Comparison of ENCODE assay signal across 35 cellular contexts in genomic region chr1:928825-929661, GRCh38. TPM values are rescaled to one million over a fixed set of nuclear protein-coding genes. Genes with fewer than 3 reads are reported as not detected.
DNase-seq lines count a peak whose midpoint lies in the region; ATAC-seq, FAIRE-seq and TF ChIP-seq lines count a peak whose summit lies in the region.
"Had no signal": no experiment of that assay in that cellular context is flagged by ENCODE, and none has a peak within 500 bp of the region (broad histone marks: within the 10 kb centered on the region; RNA-seq: fewer than 3 reads in every experiment).

No MANE protein-coding gene starts in this region.

- no peak overlapping the region for H3K27ac ChIP-seq in HepG2 (ENCODE audit: extremely low read length, insufficient read depth, low read length)
- H3K27ac ChIP-seq in right lobe of liver = no peak overlapping the region
- peak overlapping the region; percentile 8; the same call in 1 of the 2 replicates for H3K27ac ChIP-seq in VCaP
- H3K27ac ChIP-seq in gastrocnemius medialis = no peak overlapping the region
- H3K27ac ChIP-seq: esophagus squamous epithelium, foreskin keratinocyte, heart left ventricle, PC-9, right atrium auricular region, thoracic aorta had no signal

- no peak overlapping the region for H2AFZ ChIP-seq in HepG2 (ENCODE audit: low read length)
- H2AFZ ChIP-seq: PC-9 had no signal

- BruUV-seq in HepG2 (replicated peaks; lab: Mats Ljungman, UMichigan) = no TSS peak

- TF ChIP-seq POLR2A in HepG2 (IDR thresholded peaks at IDR 0.05; ENCODE audit: insufficient read depth in 1 of 2, low read depth in 2 of 2, low read length in 2 of 2) (no peak), right lobe of liver (IDR thresholded peaks at IDR 0.05) (no peak), gastrocnemius medialis (IDR thresholded peaks at IDR 0.05) (no peak)

- DNase-seq in HepG2 (ENCODE audit: low spot score) = no peak
- no peak for DNase-seq in right lobe of liver
- no peak for DNase-seq in Right ventricle myocardium inferior (ENCODE audit: missing footprints)
- DNase-seq in gastrocnemius medialis = no peak
- DNase-seq: activated CD4-positive, alpha-beta T cell treated with anti-CD3 and anti-CD28 coated beads for 4 hours; activated CD8-positive, alpha-beta T cell treated with anti-CD3 and anti-CD28 coated beads, Interleukin-2, amount 10 ng/mL, durations not matched to agents 7 days and 5 days; AML-193; amniotic stem cell; CD4-positive, alpha-beta T cell; esophagus squamous epithelium; foreskin keratinocyte; GOT3; heart left ventricle; left ventricle myocardium superior; mesendoderm; NCI-H2081 treated with DMSO at 0.1 percent for 48 hours; NCI-H2227 treated with DMSO at 0.1 percent for 48 hours; NCI-H526 treated with DMSO at 0.1 percent for 48 hours; NK-92 treated with Interleukin-12 subunit alpha and Interleukin-12 subunit beta, amount 100 ng/mL, for 24 hours; PC-9; posterior cingulate gyrus; Right ventricle myocardium superior; stimulated activated CD4-positive, alpha-beta T cell treated with anti-CD3 and anti-CD28 coated beads, Interleukin-1b, Interleukin-23, amount 100 ng/mL, for 48 hours had no signal

- CTCF ChIA-PET in HepG2 (lab: Yijun Ruan, JAX; ENCODE audit: low intra/inter-chr PET ratio, low total read pairs) = no interaction called here

- H3K9me3 ChIP-seq in HepG2 (ENCODE audit: low read length) (no peaks in the 10 kb centered on the region), right lobe of liver (no peaks in the 10 kb centered on the region), gastrocnemius medialis (no peaks in the 10 kb centered on the region)
- H3K9me3 ChIP-seq: A549, esophagus squamous epithelium, heart left ventricle, right atrium auricular region, thoracic aorta had no signal

- H3K4me1 ChIP-seq in HepG2 (ENCODE audit: insufficient read depth, low read length) (no peaks in the 10 kb centered on the region), right lobe of liver (peaks cover 0 to 10% (median 0%) of the 10 kb centered on the region in 4 donors), gastrocnemius medialis (peaks cover 4 to 13% of the 10 kb centered on the region in 2 donors)
- H3K4me1 ChIP-seq: foreskin keratinocyte had no signal

- no peak for TF ChIP-seq CTCF in HepG2 (CRISPR knock-in tag; IDR thresholded peaks at IDR 0.05)
- TF ChIP-seq CTCF in right lobe of liver (IDR thresholded peaks at IDR 0.05) = no peak
- no peak for TF ChIP-seq CTCF in VCaP (conservative IDR thresholded peaks at IDR 0.05)
- TF ChIP-seq CTCF in gastrocnemius medialis (IDR thresholded peaks at IDR 0.05 in 4 of 5, conservative IDR thresholded peaks at IDR 0.05 in 1 of 5) = no peak

- peak; percentile 23 for ATAC-seq in HepG2
- ATAC-seq in right lobe of liver = no peak
- ATAC-seq in GM21447 (IDR thresholded peaks at IDR 0.05; ENCODE audit: unreplicated experiment) = no peak
- no peak for ATAC-seq in Right ventricle myocardium inferior
- no peak for ATAC-seq in gastrocnemius medialis
- ATAC-seq: A549; activated CD8-positive, alpha-beta T cell treated with anti-CD3 and anti-CD28 coated beads, Interleukin-2, amount 10 ng/mL, durations not matched to agents 7 days and 5 days; activated T-helper 17 cell treated with anti-CD3 and anti-CD28 coated beads, Interleukin-2, amount 50 U/mL, for 72 hours; foreskin keratinocyte; heart left ventricle; left ventricle myocardium superior had no signal

- no peak overlapping the region; a peak in 1 of 6 replicates for H3K4me3 ChIP-seq in HepG2 (replicated peaks in 1 of 3; ENCODE audit: insufficient read depth in 1 of 3, low read depth in 2 of 3, low read length in 3 of 3)
- H3K4me3 ChIP-seq in right lobe of liver = no peak overlapping the region
- H3K4me3 ChIP-seq in gastrocnemius medialis = no peak overlapping the region
- H3K4me3 ChIP-seq: A549, esophagus squamous epithelium, heart left ventricle, PC-9, right atrium auricular region, thoracic aorta had no signal

- FAIRE-seq in HepG2 (lab: Jason Lieb, UNC) = no peak
- FAIRE-seq: A549, D721Med, keratinocyte, urothelium cell line had no signal

- in situ Hi-C loops in HepG2 (cut with HindIII; ENCODE audit: extremely low pct_ligation_motif_present, low pct_unique_long_range_greater_than_20kb) = no loop called here
- in situ Hi-C loops in gastrocnemius medialis (cut with MboI; ENCODE audit: low sequenced_read_pairs in 4 of 4) = no loop called here

- no peak overlapping the region for H3K9ac ChIP-seq in HepG2 (ENCODE audit: insufficient read depth, low read depth, low read length)

- H3K36me3 ChIP-seq in HepG2 (replicated peaks in 1 of 2; ENCODE audit: control insufficient read depth in 1 of 2, insufficient read depth in 2 of 2, low read length in 2 of 2) (no peaks in the 10 kb centered on the region), right lobe of liver (no peaks in the 10 kb centered on the region), gastrocnemius medialis (no peaks in the 10 kb centered on the region)
- H3K36me3 ChIP-seq: esophagus squamous epithelium, heart left ventricle, right atrium auricular region, thoracic aorta had no signal

- intact Hi-C loops in HepG2 (cut with micrococcal nuclease; ENCODE audit: unreplicated experiment) = no loop called here
- intact Hi-C loops in right lobe of liver (cut with DNase I) = no loop called here
- intact Hi-C loops in Right ventricle myocardium inferior (cut with DNase I) = no loop called here
- intact Hi-C loops in gastrocnemius medialis (cut with DNase I; ENCODE audit: low total_unique reads) = no loop called here

- TF ChIP-seq EP300 in HepG2 (IDR thresholded peaks at IDR 0.05; ENCODE audit: low read depth in 2 of 2, low read length in 2 of 2) (no peak), HepG2 (CRISPR knock-in tag; IDR thresholded peaks at IDR 0.05; ENCODE audit: borderline replicate concordance) (no peak)

- WGBS in HepG2 (ENCODE audit: low lambda C conversion rate) = 13% methylated on average over 27 of the region's 40 CpGs
- WGBS in right lobe of liver (ENCODE audit: insufficient coverage, low coverage, low lambda C conversion rate, missing lambda C conversion rate) = 63% methylated on average over 6 of the region's 40 CpGs

- POLR2A ChIA-PET in HepG2 (lab: Yijun Ruan, JAX) = no interaction called here

- 0 out of 2 replicates have a peak, but pooled peaks cover 3% of the 10 kb centered on the region for H4K20me1 ChIP-seq in HepG2 (ENCODE audit: insufficient read depth, low read length)

- no peak overlapping the region for H3K4me2 ChIP-seq in HepG2 (ENCODE audit: low read depth, low read length)
- H3K4me2 ChIP-seq: A549, PC-9 had no signal

- TF ChIP-seq RAD21 in HepG2 (CRISPR knock-in tag; IDR thresholded peaks at IDR 0.05) = no peak

- H3K27me3 ChIP-seq in HepG2 (ENCODE audit: control insufficient read depth in 1 of 2, insufficient read depth in 2 of 2, low read length in 2 of 2) (peaks cover 35 to 88% of the 10 kb centered on the region in 2 experiments), right lobe of liver (peaks cover 0 to 3% of the 10 kb centered on the region in 2 donors), gastrocnemius medialis (peaks cover 46 to 64% (median 56%) of the 10 kb centered on the region in 3 donors)
- H3K27me3 ChIP-seq: right atrium auricular region had no signal

- H3K79me2 ChIP-seq in HepG2 (ENCODE audit: insufficient read depth, low read length) = no peaks in the 10 kb centered on the region

RNA-seq across cellular contexts. Expression of gene SAMD11, which starts 5.3 kb away (rescaled TPM):
- 0.11 TPM in 1 of 2 replicates, not detected in the other for total RNA-seq in HepG2 (2016; rRNA removed; fragmentation: Illumina TruSeq; extraction: Trizol)
- not detected in 2 replicates for total RNA-seq in HepG2 (2016; cell fraction: cytosol; rRNA removed; fragmentation: Illumina TruSeq; extraction: Trizol; ENCODE audit: low read depth)
- total RNA-seq in HepG2 (2016; cell fraction: insoluble cytoplasmic fraction; rRNA removed; fragmentation: Illumina TruSeq; extraction: Trizol) = 0.13 TPM in 1 of 2 replicates, not detected in the other
- total RNA-seq in HepG2 (2016; cell fraction: membrane; rRNA removed; fragmentation: Illumina TruSeq; extraction: Trizol) = not detected in 2 replicates
- total RNA-seq in HepG2 (2016; cell fraction: nucleus; rRNA removed; fragmentation: Illumina TruSeq; extraction: Trizol) = not detected in 2 replicates
- polyA plus RNA-seq in HepG2 (2011; rRNA removed) = 0.09 TPM in 1 of 2 replicates, not detected in the other
- polyA plus RNA-seq in HepG2 (2011; cell fraction: cytosol; rRNA removed) = 0.09 and 0.24 TPM in 2 replicates
- polyA plus RNA-seq in HepG2 (2011; cell fraction: nucleus; rRNA removed) = 0.10 and 0.37 TPM in 2 replicates
- not detected in 2 replicates for polyA plus RNA-seq in HepG2 (2012)
- not detected in 2 replicates for polyA plus RNA-seq in HepG2 (2016; cell fraction: cytosol; fragmentation: Illumina TruSeq; extraction: Trizol; ENCODE audit: low read depth)
- not detected in 2 replicates for polyA plus RNA-seq in HepG2 (2016; cell fraction: insoluble cytoplasmic fraction; fragmentation: Illumina TruSeq; extraction: Trizol; ENCODE audit: low read depth)
- polyA plus RNA-seq in HepG2 (2016; cell fraction: membrane; fragmentation: Illumina TruSeq; extraction: Trizol; ENCODE audit: low read depth) = not detected in 2 replicates
- not detected in 2 replicates for polyA plus RNA-seq in HepG2 (2016; cell fraction: nucleus; fragmentation: Illumina TruSeq; extraction: Trizol; ENCODE audit: insufficient read depth, low read depth)
- polyA minus RNA-seq in HepG2 (2011; rRNA and poly(A)+ RNA removed; ENCODE audit: low replicate concordance) = 19.7 TPM in 1 of 2 replicates, not detected in the other
- polyA minus RNA-seq in HepG2 (2011; cell fraction: cytosol; rRNA and poly(A)+ RNA removed) = 0.99 and 1.4 TPM in 2 replicates
- 1.2 TPM in 1 of 2 replicates, not detected in the other for polyA minus RNA-seq in HepG2 (2011; cell fraction: nucleus; rRNA and poly(A)+ RNA removed)
- 1 to 10 TPM; 2.1 to 4.3 (median 3.7) TPM for total RNA-seq in right lobe of liver
- 1.7 TPM for total RNA-seq in Right ventricle myocardium inferior
- total RNA-seq in gastrocnemius medialis = under 1 TPM in 2 of 4 donors, not detected in 2; 0.17 to 0.38 TPM
- total RNA-seq: activated CD8-positive, alpha-beta T cell treated with anti-CD3 and anti-CD28 coated beads, Interleukin-2, amount 10 ng/mL, durations not matched to agents 7 days and 5 days; activated T-helper 17 cell treated with anti-CD3 and anti-CD28 coated beads, Interleukin-2, amount 50 U/mL, for 72 hours; CD4-positive, alpha-beta T cell; foreskin keratinocyte had no signal
- polyA plus RNA-seq: keratinocyte had no signal

RNA-seq across cellular contexts. Expression of gene NOC2L, which starts 30.0 kb away (rescaled TPM):
- total RNA-seq in HepG2 (2016; rRNA removed; fragmentation: Illumina TruSeq; extraction: Trizol) = 91.6 and 103 TPM in 2 replicates
- 14.1 and 16.1 TPM in 2 replicates for total RNA-seq in HepG2 (2016; cell fraction: cytosol; rRNA removed; fragmentation: Illumina TruSeq; extraction: Trizol; ENCODE audit: low read depth)
- total RNA-seq in HepG2 (2016; cell fraction: insoluble cytoplasmic fraction; rRNA removed; fragmentation: Illumina TruSeq; extraction: Trizol) = 81.2 and 109 TPM in 2 replicates
- total RNA-seq in HepG2 (2016; cell fraction: membrane; rRNA removed; fragmentation: Illumina TruSeq; extraction: Trizol) = 22.9 and 27.1 TPM in 2 replicates
- total RNA-seq in HepG2 (2016; cell fraction: nucleus; rRNA removed; fragmentation: Illumina TruSeq; extraction: Trizol) = 53.2 and 63.8 TPM in 2 replicates
- 32.0 and 40.5 TPM in 2 replicates for polyA plus RNA-seq in HepG2 (2011; rRNA removed)
- 33.6 and 44.6 TPM in 2 replicates for polyA plus RNA-seq in HepG2 (2011; cell fraction: cytosol; rRNA removed)
- polyA plus RNA-seq in HepG2 (2011; cell fraction: nucleus; rRNA removed) = 85.2 and 96.0 TPM in 2 replicates
- 41.8 and 44.3 TPM in 2 replicates for polyA plus RNA-seq in HepG2 (2012)
- polyA plus RNA-seq in HepG2 (2016; cell fraction: cytosol; fragmentation: Illumina TruSeq; extraction: Trizol; ENCODE audit: low read depth) = 5.1 and 6.4 TPM in 2 replicates
- polyA plus RNA-seq in HepG2 (2016; cell fraction: insoluble cytoplasmic fraction; fragmentation: Illumina TruSeq; extraction: Trizol; ENCODE audit: low read depth) = 69.1 and 81.1 TPM in 2 replicates
- 9.8 and 11.1 TPM in 2 replicates for polyA plus RNA-seq in HepG2 (2016; cell fraction: membrane; fragmentation: Illumina TruSeq; extraction: Trizol; ENCODE audit: low read depth)
- 108 and 110 TPM in 2 replicates for polyA plus RNA-seq in HepG2 (2016; cell fraction: nucleus; fragmentation: Illumina TruSeq; extraction: Trizol; ENCODE audit: insufficient read depth, low read depth)
- 118 and 166 TPM in 2 replicates for polyA minus RNA-seq in HepG2 (2011; rRNA and poly(A)+ RNA removed; ENCODE audit: low replicate concordance)
- 43.1 and 44.0 TPM in 2 replicates for polyA minus RNA-seq in HepG2 (2011; cell fraction: cytosol; rRNA and poly(A)+ RNA removed)
- 18.8 and 20.1 TPM in 2 replicates for polyA minus RNA-seq in HepG2 (2011; cell fraction: nucleus; rRNA and poly(A)+ RNA removed)
- 10 to 100 TPM; 28.9 to 36.8 (median 30.2) TPM for total RNA-seq in right lobe of liver
- 41.7 TPM for total RNA-seq in Right ventricle myocardium inferior
- 100 to 1,000 TPM in 1 of 4 donors, 10 to 100 TPM in 3; 47.4 to 115 (median 74.2) TPM for total RNA-seq in gastrocnemius medialis

RNA-seq across cellular contexts. Expression of gene KLHL17, which starts 31.3 kb away (rescaled TPM):
- total RNA-seq in HepG2 (2016; rRNA removed; fragmentation: Illumina TruSeq; extraction: Trizol) (2.8 and 9.3 TPM in 2 replicates), right lobe of liver (1 to 10 TPM; 1.9 to 6.7 (median 4.3) TPM), Right ventricle myocardium inferior (7.0 TPM), gastrocnemius medialis (1 to 10 TPM; 1.3 to 5.7 (median 2.3) TPM)
- 4.5 and 5.0 TPM in 2 replicates for total RNA-seq in HepG2 (2016; cell fraction: cytosol; rRNA removed; fragmentation: Illumina TruSeq; extraction: Trizol; ENCODE audit: low read depth)
- total RNA-seq in HepG2 (2016; cell fraction: insoluble cytoplasmic fraction; rRNA removed; fragmentation: Illumina TruSeq; extraction: Trizol) = 2.4 and 10.3 TPM in 2 replicates
- 2.6 and 2.8 TPM in 2 replicates for total RNA-seq in HepG2 (2016; cell fraction: membrane; rRNA removed; fragmentation: Illumina TruSeq; extraction: Trizol)
- total RNA-seq in HepG2 (2016; cell fraction: nucleus; rRNA removed; fragmentation: Illumina TruSeq; extraction: Trizol) = 14.8 and 15.9 TPM in 2 replicates
- 24.7 and 31.4 TPM in 2 replicates for polyA plus RNA-seq in HepG2 (2011; rRNA removed)
- 6.8 and 12.3 TPM in 2 replicates for polyA plus RNA-seq in HepG2 (2011; cell fraction: cytosol; rRNA removed)
- polyA plus RNA-seq in HepG2 (2011; cell fraction: nucleus; rRNA removed) = 590 and 778 TPM in 2 replicates
- polyA plus RNA-seq in HepG2 (2012) = 11.7 and 19.1 TPM in 2 replicates
- 1.1 and 1.3 TPM in 2 replicates for polyA plus RNA-seq in HepG2 (2016; cell fraction: cytosol; fragmentation: Illumina TruSeq; extraction: Trizol; ENCODE audit: low read depth)
- 3.4 and 3.7 TPM in 2 replicates for polyA plus RNA-seq in HepG2 (2016; cell fraction: insoluble cytoplasmic fraction; fragmentation: Illumina TruSeq; extraction: Trizol; ENCODE audit: low read depth)
- 1.9 and 2.4 TPM in 2 replicates for polyA plus RNA-seq in HepG2 (2016; cell fraction: membrane; fragmentation: Illumina TruSeq; extraction: Trizol; ENCODE audit: low read depth)
- polyA plus RNA-seq in HepG2 (2016; cell fraction: nucleus; fragmentation: Illumina TruSeq; extraction: Trizol; ENCODE audit: insufficient read depth, low read depth) = 71.9 and 74.8 TPM in 2 replicates
- polyA minus RNA-seq in HepG2 (2011; rRNA and poly(A)+ RNA removed; ENCODE audit: low replicate concordance) = 4.3 and 19.5 TPM in 2 replicates
- polyA minus RNA-seq in HepG2 (2011; cell fraction: cytosol; rRNA and poly(A)+ RNA removed) = 4.6 and 4.9 TPM in 2 replicates
- polyA minus RNA-seq in HepG2 (2011; cell fraction: nucleus; rRNA and poly(A)+ RNA removed) = 24.9 and 31.0 TPM in 2 replicates

RNA-seq across cellular contexts. Expression of gene PLEKHN1, which starts 37.2 kb away (rescaled TPM):
- total RNA-seq in HepG2 (2016; rRNA removed; fragmentation: Illumina TruSeq; extraction: Trizol) = 0.21 and 0.42 TPM in 2 replicates
- total RNA-seq in HepG2 (2016; cell fraction: cytosol; rRNA removed; fragmentation: Illumina TruSeq; extraction: Trizol; ENCODE audit: low read depth) = not detected in 2 replicates
- 0.31 and 0.48 TPM in 2 replicates for total RNA-seq in HepG2 (2016; cell fraction: insoluble cytoplasmic fraction; rRNA removed; fragmentation: Illumina TruSeq; extraction: Trizol)
- 0.15 and 0.17 TPM in 2 replicates for total RNA-seq in HepG2 (2016; cell fraction: membrane; rRNA removed; fragmentation: Illumina TruSeq; extraction: Trizol)
- 0.59 and 0.63 TPM in 2 replicates for total RNA-seq in HepG2 (2016; cell fraction: nucleus; rRNA removed; fragmentation: Illumina TruSeq; extraction: Trizol)
- 0.58 and 0.59 TPM in 2 replicates for polyA plus RNA-seq in HepG2 (2011; rRNA removed)
- polyA plus RNA-seq in HepG2 (2011; cell fraction: cytosol; rRNA removed) = 0.13 and 0.23 TPM in 2 replicates
- polyA plus RNA-seq in HepG2 (2011; cell fraction: nucleus; rRNA removed) = 13.2 and 15.5 TPM in 2 replicates
- polyA plus RNA-seq in HepG2 (2012) = 0.51 and 0.55 TPM in 2 replicates
- polyA plus RNA-seq in HepG2 (2016; cell fraction: cytosol; fragmentation: Illumina TruSeq; extraction: Trizol; ENCODE audit: low read depth) = 0.05 and 0.09 TPM in 2 replicates
- polyA plus RNA-seq in HepG2 (2016; cell fraction: insoluble cytoplasmic fraction; fragmentation: Illumina TruSeq; extraction: Trizol; ENCODE audit: low read depth) = 0.29 and 0.48 TPM in 2 replicates
- polyA plus RNA-seq in HepG2 (2016; cell fraction: membrane; fragmentation: Illumina TruSeq; extraction: Trizol; ENCODE audit: low read depth) = 0.13 and 0.29 TPM in 2 replicates
- 2.6 and 2.7 TPM in 2 replicates for polyA plus RNA-seq in HepG2 (2016; cell fraction: nucleus; fragmentation: Illumina TruSeq; extraction: Trizol; ENCODE audit: insufficient read depth, low read depth)
- polyA minus RNA-seq in HepG2 (2011; rRNA and poly(A)+ RNA removed; ENCODE audit: low replicate concordance) = 0.26 and 0.54 TPM in 2 replicates
- 0.53 TPM in 1 of 2 replicates, not detected in the other for polyA minus RNA-seq in HepG2 (2011; cell fraction: cytosol; rRNA and poly(A)+ RNA removed)
- 1.8 and 1.9 TPM in 2 replicates for polyA minus RNA-seq in HepG2 (2011; cell fraction: nucleus; rRNA and poly(A)+ RNA removed)
- 1 to 10 TPM in 1 of 6 experiments, under 1 TPM in 4, not detected in 1; 0.11 to 2.4 (median 0.26) TPM for total RNA-seq in right lobe of liver
- total RNA-seq in Right ventricle myocardium inferior = not detected
- under 1 TPM in 1 of 4 donors, not detected in 3; 0.23 TPM for total RNA-seq in gastrocnemius medialis
- total RNA-seq: cerebellum, left ventricle myocardium superior, Right ventricle myocardium superior had no signal

RNA-seq across cellular contexts. Expression of gene PERM1, which starts 52.9 kb away (rescaled TPM):
- total RNA-seq in HepG2 (2016; rRNA removed; fragmentation: Illumina TruSeq; extraction: Trizol) (0.04 TPM in 1 of 2 replicates, not detected in the other), right lobe of liver (under 1 TPM in 4 of 6 experiments, not detected in 2; 0.18 to 0.46 (median 0.28) TPM), Right ventricle myocardium inferior (174 TPM), gastrocnemius medialis (100 to 1,000 TPM in 2 of 4 donors, 10 to 100 TPM in 2; 38.9 to 218 (median 98.8) TPM)
- total RNA-seq in HepG2 (2016; cell fraction: cytosol; rRNA removed; fragmentation: Illumina TruSeq; extraction: Trizol; ENCODE audit: low read depth) = not detected in 2 replicates
- not detected in 2 replicates for total RNA-seq in HepG2 (2016; cell fraction: insoluble cytoplasmic fraction; rRNA removed; fragmentation: Illumina TruSeq; extraction: Trizol)
- total RNA-seq in HepG2 (2016; cell fraction: membrane; rRNA removed; fragmentation: Illumina TruSeq; extraction: Trizol) = not detected in 2 replicates
- not detected in 2 replicates for total RNA-seq in HepG2 (2016; cell fraction: nucleus; rRNA removed; fragmentation: Illumina TruSeq; extraction: Trizol)
- 0.29 and 0.38 TPM in 2 replicates for polyA plus RNA-seq in HepG2 (2011; rRNA removed)
- 0.17 and 0.32 TPM in 2 replicates for polyA plus RNA-seq in HepG2 (2011; cell fraction: cytosol; rRNA removed)
- 2.3 and 2.6 TPM in 2 replicates for polyA plus RNA-seq in HepG2 (2011; cell fraction: nucleus; rRNA removed)
- polyA plus RNA-seq in HepG2 (2012) = 0.44 TPM in 2 replicates
- polyA plus RNA-seq in HepG2 (2016; cell fraction: cytosol; fragmentation: Illumina TruSeq; extraction: Trizol; ENCODE audit: low read depth) = not detected in 2 replicates
- not detected in 2 replicates for polyA plus RNA-seq in HepG2 (2016; cell fraction: insoluble cytoplasmic fraction; fragmentation: Illumina TruSeq; extraction: Trizol; ENCODE audit: low read depth)
- polyA plus RNA-seq in HepG2 (2016; cell fraction: membrane; fragmentation: Illumina TruSeq; extraction: Trizol; ENCODE audit: low read depth) = not detected in 2 replicates
- polyA plus RNA-seq in HepG2 (2016; cell fraction: nucleus; fragmentation: Illumina TruSeq; extraction: Trizol; ENCODE audit: insufficient read depth, low read depth) = not detected in 2 replicates
- 0.09 and 2.7 TPM in 2 replicates for polyA minus RNA-seq in HepG2 (2011; rRNA and poly(A)+ RNA removed; ENCODE audit: low replicate concordance)
- polyA minus RNA-seq in HepG2 (2011; cell fraction: cytosol; rRNA and poly(A)+ RNA removed) = 0.44 and 0.59 TPM in 2 replicates
- polyA minus RNA-seq in HepG2 (2011; cell fraction: nucleus; rRNA and poly(A)+ RNA removed) = 0.99 and 1.2 TPM in 2 replicates
- total RNA-seq: activated CD8-positive, alpha-beta T cell treated with anti-CD3 and anti-CD28 coated beads, Interleukin-2, amount 10 ng/mL, durations not matched to agents 7 days and 5 days; activated T-helper 17 cell treated with anti-CD3 and anti-CD28 coated beads, Interleukin-2, amount 50 U/mL, for 72 hours; CD4-positive, alpha-beta T cell; Daoy; dermis microvascular lymphatic vessel endothelial cell; esophagus squamous epithelium; foreskin keratinocyte had no signal
- polyA plus RNA-seq: foreskin keratinocyte, keratinocyte had no signal
